In genomic region chr6:148465654-148466053, GRCh38 we compare ENCODE assay signal across 15 cellular contexts.
DNase-seq lines count a peak whose midpoint lies in the region; ATAC-seq, FAIRE-seq and TF ChIP-seq lines count a peak whose summit lies in the region.
"Had no signal": no experiment of that assay in that cellular context is flagged by ENCODE, and none has a peak within 500 bp of the region (broad histone marks: within the 10 kb centered on the region; RNA-seq: fewer than 3 reads in every experiment).

No MANE protein-coding gene starts in this region.

- in situ Hi-C loops in HepG2 (cut with HindIII; ENCODE audit: extremely low pct_ligation_motif_present, low pct_unique_long_range_greater_than_20kb), result no loop called here

- WGBS in right lobe of liver (ENCODE audit: insufficient coverage, low coverage, low lambda C conversion rate, missing lambda C conversion rate), result 43% methylated on average over 6 of the region's 6 CpGs
- WGBS in HepG2 (ENCODE audit: low lambda C conversion rate), result 86% methylated on average over 6 of the region's 6 CpGs

- no TSS peak for BruUV-seq in HepG2 (replicated peaks; lab: Mats Ljungman, UMichigan)

- TF ChIP-seq CTCF in right lobe of liver (IDR thresholded peaks at IDR 0.05) (no peak), HepG2 (CRISPR knock-in tag; IDR thresholded peaks at IDR 0.05) (no peak)

- TF ChIP-seq POLR2A in right lobe of liver (IDR thresholded peaks at IDR 0.05) (no peak), HepG2 (IDR thresholded peaks at IDR 0.05; ENCODE audit: insufficient read depth in 1 of 2, low read depth in 2 of 2, low read length in 2 of 2) (no peak)

- 0 out of 2 replicates have a peak, but pooled peaks cover 4% of the 10 kb centered on the region for H4K20me1 ChIP-seq in HepG2 (ENCODE audit: insufficient read depth, low read length)

- no peaks in the 10 kb centered on the region for H3K9me3 Mint-ChIP-seq in activated T-cell treated with anti-CD3 and anti-CD28 coated beads, Interleukin-2, amount 50 U/mL, for 72 hours

- no peak for FAIRE-seq in HepG2 (lab: Jason Lieb, UNC)
- FAIRE-seq: A549, GM12892 had no signal

- no peaks in the 10 kb centered on the region for H3K79me2 ChIP-seq in HepG2 (ENCODE audit: insufficient read depth, low read length)

- H3K27ac ChIP-seq in right lobe of liver, result no peak overlapping the region
- H3K27ac ChIP-seq in HepG2 (ENCODE audit: extremely low read length, insufficient read depth, low read length), result no peak overlapping the region
- H3K27ac ChIP-seq: A549, brain microvascular endothelial cell had no signal

- TF ChIP-seq EP300 in HepG2 (IDR thresholded peaks at IDR 0.05; ENCODE audit: low read depth in 2 of 2, low read length in 2 of 2) (no peak), HepG2 (CRISPR knock-in tag; IDR thresholded peaks at IDR 0.05; ENCODE audit: borderline replicate concordance) (no peak)

- no peaks in the 10 kb centered on the region for H3K4me1 Mint-ChIP-seq in activated T-cell treated with anti-CD3 and anti-CD28 coated beads, Interleukin-2, amount 50 U/mL, for 72 hours (ENCODE audit: low read depth)

- no peak overlapping the region for H3K4me2 ChIP-seq in HepG2 (ENCODE audit: low read depth, low read length)
- H3K4me2 ChIP-seq: A549 had no signal

- H3K27ac Mint-ChIP-seq in activated T-cell treated with anti-CD3 and anti-CD28 coated beads, Interleukin-2, amount 50 U/mL, for 72 hours, result no peak overlapping the region

- H3K4me3 Mint-ChIP-seq in activated T-cell treated with anti-CD3 and anti-CD28 coated beads, Interleukin-2, amount 50 U/mL, for 72 hours, result no peak overlapping the region

- H3K4me3 ChIP-seq in right lobe of liver (no peak overlapping the region), HepG2 (replicated peaks in 1 of 3; ENCODE audit: insufficient read depth in 1 of 3, low read depth in 2 of 3, low read length in 3 of 3) (no peak overlapping the region)
- H3K4me3 ChIP-seq: A549, uterus had no signal

- H3K36me3 ChIP-seq in right lobe of liver (no peaks in the 10 kb centered on the region), HepG2 (replicated peaks in 1 of 2; ENCODE audit: control insufficient read depth in 1 of 2, insufficient read depth in 2 of 2, low read length in 2 of 2) (peaks cover 0 to 5% of the 10 kb centered on the region in 2 experiments; a peak in 2 of 5 replicates)
- H3K36me3 ChIP-seq: brain microvascular endothelial cell, uterus had no signal

- POLR2A ChIA-PET in HepG2 (lab: Yijun Ruan, JAX), result no interaction called here

- H3K36me3 Mint-ChIP-seq in activated T-cell treated with anti-CD3 and anti-CD28 coated beads, Interleukin-2, amount 50 U/mL, for 72 hours (ENCODE audit: insufficient read depth in 2 of 2), result no peaks in the 10 kb centered on the region

- peaks cover 0 to 14% (median 2%) of the 10 kb centered on the region in 4 donors for H3K4me1 ChIP-seq in right lobe of liver
- H3K4me1 ChIP-seq in HepG2 (ENCODE audit: insufficient read depth, low read length), result no peaks in the 10 kb centered on the region
- H3K4me1 ChIP-seq: uterus had no signal

- peaks cover 24% of the 10 kb centered on the region for H3K27me3 Mint-ChIP-seq in activated T-cell treated with anti-CD3 and anti-CD28 coated beads, Interleukin-2, amount 50 U/mL, for 72 hours (ENCODE audit: low read depth)

- no peak overlapping the region for H3K9ac ChIP-seq in HepG2 (ENCODE audit: insufficient read depth, low read depth, low read length)

- CTCF ChIA-PET in HepG2 (lab: Yijun Ruan, JAX; ENCODE audit: low intra/inter-chr PET ratio, low total read pairs), result interaction anchor here (1.7 to 4.3 kb wide), 3 partner anchors 286 to 321 kb away, joined by 6 to 60 read pairs (median 8); no protein-coding TSS in a partner anchor

- no peaks in the 10 kb centered on the region for H3K9me3 ChIP-seq in right lobe of liver
- no peaks in the 10 kb centered on the region for H3K9me3 ChIP-seq in HepG2 (ENCODE audit: low read length)
- H3K9me3 ChIP-seq: A549, uterus had no signal

- intact Hi-C loops in right lobe of liver (cut with DNase I) (loop anchor here in 1 of 2 donors (10.0 kb wide), 1 partner anchor 291 kb away; no protein-coding TSS in a partner anchor), HepG2 (cut with micrococcal nuclease; ENCODE audit: unreplicated experiment) (loop anchor here (2.0 kb wide), 1 partner anchor 215 kb away; no protein-coding TSS in a partner anchor), Right ventricle myocardium superior (cut with DNase I) (loop anchor here (2.0 to 10.0 kb wide), 3 partner anchors 121 to 289 kb away; partner anchors contain the start of gene SASH1)

- DNase-seq in right lobe of liver (no peak), HepG2 (ENCODE audit: low spot score) (no peak), Right ventricle myocardium superior (no peak), renal cortical epithelial cell (ENCODE audit: low read depth) (peak; percentile 35), globus pallidus (ENCODE audit: low spot score) (no peak), superior temporal gyrus (ENCODE audit: extremely low spot score) (no peak)
- DNase-seq in activated T-cell treated with anti-CD3 and anti-CD28 coated beads, Interleukin-2, amount 50 U/mL, for 72 hours, result no peak
- DNase-seq: activated gamma-delta T cell treated with Interleukin-2 at 50 U/mL for 16 hours; brain microvascular endothelial cell; effector CD8-positive, alpha-beta T cell; NCI-H1048; uterus had no signal

- ATAC-seq in right lobe of liver, result peak in 3 of 4 donors; percentile 38 to 55 (median 38)
- no peak for ATAC-seq in HepG2
- peak; percentile 10 for ATAC-seq in Right ventricle myocardium superior (ENCODE audit: poor library complexity)
- no peak for ATAC-seq in activated T-cell treated with anti-CD3 and anti-CD28 coated beads, Interleukin-2, amount 50 U/mL, for 72 hours (replicated peaks in 1 of 2)
- ATAC-seq in HG03095 (IDR thresholded peaks at IDR 0.05; ENCODE audit: unreplicated experiment), result no peak

- H3K27me3 ChIP-seq in right lobe of liver (no peaks in the 10 kb centered on the region), HepG2 (ENCODE audit: control insufficient read depth in 1 of 2, insufficient read depth in 2 of 2, low read length in 2 of 2) (no peaks in the 10 kb centered on the region)
- H3K27me3 ChIP-seq: brain microvascular endothelial cell, uterus had no signal

- no peak overlapping the region for H2AFZ ChIP-seq in HepG2 (ENCODE audit: low read length)

- no peak for TF ChIP-seq RAD21 in HepG2 (CRISPR knock-in tag; IDR thresholded peaks at IDR 0.05)

TF ChIP-seq in HepG2, 621 proteins besides CTCF, POLR2A, EP300 and RAD21:
- TF ChIP-seq ZNF570 (CRISPR knock-in tag; IDR thresholded peaks at IDR 0.05; ENCODE audit: borderline replicate concordance) (no peak), FOXC1 (CRISPR knock-in tag; IDR thresholded peaks at IDR 0.05; ENCODE audit: borderline replicate concordance) (no peak), ZNF660 (CRISPR knock-in tag; IDR thresholded peaks at IDR 0.05; ENCODE audit: borderline replicate concordance, low read depth) (no peak), ZNF547 (CRISPR knock-in tag; IDR thresholded peaks at IDR 0.05) (no peak), ZBTB7A (CRISPR knock-in tag; IDR thresholded peaks at IDR 0.05) (no peak), NAIF1 (CRISPR knock-in tag; IDR thresholded peaks at IDR 0.05; ENCODE audit: borderline replicate concordance) (no peak), KLF12 (CRISPR knock-in tag; IDR thresholded peaks at IDR 0.05; ENCODE audit: borderline replicate concordance) (no peak), ZSCAN22 (CRISPR knock-in tag; IDR thresholded peaks at IDR 0.05) (no peak), JUN (CRISPR knock-in tag; IDR thresholded peaks at IDR 0.05) (no peak), PHF8 (CRISPR knock-in tag; IDR thresholded peaks at IDR 0.05) (no peak), RCOR2 (CRISPR knock-in tag; IDR thresholded peaks at IDR 0.05) (no peak), GPN1 (CRISPR knock-in tag; IDR thresholded peaks at IDR 0.05; ENCODE audit: borderline replicate concordance) (no peak), CHCHD3 (CRISPR knock-in tag; IDR thresholded peaks at IDR 0.05) (no peak)

Comparison
In these comparisons a context has a peak if more than half of its experiments do, and no peak if none do; other contexts are left out.
1. ATAC-seq: peak in right lobe of liver (3 of 4) and Right ventricle myocardium superior (single experiment); none in HepG2 (single experiment), activated T-cell treated with anti-CD3 and anti-CD28 coated beads, Interleukin-2, amount 50 U/mL, for 72 hours (0 of 2) and HG03095 (single experiment).